In the genomic region with DNA sequence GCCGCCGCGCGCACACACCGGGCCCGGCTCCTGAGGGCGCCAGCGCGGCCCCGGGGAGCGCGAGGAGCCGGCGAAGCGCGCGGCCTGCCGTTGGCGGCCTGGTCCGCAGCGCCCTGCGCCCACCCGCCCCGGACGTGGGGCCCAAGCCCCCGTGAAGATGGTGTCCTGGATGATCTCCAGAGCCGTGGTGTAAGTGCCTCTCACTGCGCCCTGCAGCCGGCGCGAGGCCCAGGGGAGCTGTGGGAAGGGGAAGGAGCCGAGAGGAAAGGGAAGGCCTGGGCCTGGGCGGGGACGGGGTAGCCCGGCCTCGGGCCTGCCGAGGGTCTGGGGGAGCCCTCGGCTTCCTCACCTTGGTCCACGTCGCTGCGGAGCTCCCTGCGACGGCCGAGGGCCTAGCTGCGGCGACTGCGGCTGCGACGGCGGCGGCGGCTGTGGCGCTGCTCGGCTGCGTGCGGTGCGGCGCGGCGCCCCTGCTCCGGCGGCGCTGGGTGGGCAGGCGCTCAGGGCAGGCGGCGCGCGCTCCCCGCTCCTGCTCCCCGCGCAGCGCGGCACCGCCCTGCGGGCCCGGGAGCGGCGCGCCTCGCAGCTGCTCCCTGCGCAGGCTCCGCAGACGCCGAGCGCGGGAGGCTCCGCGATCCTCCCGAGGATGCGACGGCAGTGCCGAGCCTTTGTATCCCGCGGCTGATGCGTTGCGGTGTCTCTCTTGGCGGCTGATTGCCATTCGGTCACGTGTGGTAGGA, we compare ENCODE assay signal across 8 cellular contexts. TPM values are rescaled to one million over a fixed set of nuclear protein-coding genes. Genes with fewer than 3 reads are reported as not detected.
DNase-seq lines count a peak whose midpoint lies in the region; ATAC-seq and TF ChIP-seq lines count a peak whose summit lies in the region.

Gene REEP3, plus strand, starts transcription at position 13 of the 740 bp plus-strand sequence. Its CDS starts 145 bp downstream, at position 158.

- POLR2A ChIA-PET in activated CD4-positive, alpha-beta T cell treated with anti-CD3 and anti-CD28 coated beads, Interleukin-2, amount 10 ng/mL, durations not matched to agents 7 days and 5 days (lab: Charles Lee): interaction anchor here (0.6 to 1.5 kb wide), 3 partner anchors 20 to 254 kb away, joined by 3 to 10 read pairs (median 3); no protein-coding TSS in a partner anchor

- DNase-seq in ACHN (peak; percentile 82), NCI-H2171 treated with DMSO at 0.1 percent for 48 hours (lab: John Stamatoyannopoulos, UW) (peak; percentile 39), dermis blood vessel endothelial cell (peak; percentile 80)
- peak; percentile 59 for DNase-seq in activated CD4-positive, alpha-beta T cell treated with anti-CD3 and anti-CD28 coated beads, Interleukin-2, amount 10 ng/mL, durations not matched to agents 7 days and 5 days
- DNase-seq in stimulated activated CD4-positive, alpha-beta T cell treated with anti-CD3 and anti-CD28 coated beads, Interleukin-4, amount 100 ng/mL, for 1 hour: peak; percentile 61

- no peaks in the 10 kb centered on the region for H3K9me3 Mint-ChIP-seq in activated CD4-positive, alpha-beta T cell treated with anti-CD3 and anti-CD28 coated beads, Interleukin-2, amount 10 ng/mL, durations not matched to agents 7 days and 5 days

- in situ Hi-C loops in ACHN (cut with HindIII; ENCODE audit: low pct_ligation_motif_present, low pct_unique_long_range_greater_than_20kb, low sequenced_read_pairs): no loop called here

- H3K4me3 ChIP-seq in liver (ENCODE audit: low read depth in 1 of 3, low read length in 3 of 3): peak within 1 kb of the TSS; percentile 91 to 95 (median 92)

- no peaks in the 10 kb centered on the region for H3K27me3 Mint-ChIP-seq in activated CD4-positive, alpha-beta T cell treated with anti-CD3 and anti-CD28 coated beads, Interleukin-2, amount 10 ng/mL, durations not matched to agents 7 days and 5 days

- peaks cover 24% of the 10 kb centered on the region for H3K36me3 Mint-ChIP-seq in activated CD4-positive, alpha-beta T cell treated with anti-CD3 and anti-CD28 coated beads, Interleukin-2, amount 10 ng/mL, durations not matched to agents 7 days and 5 days (ENCODE audit: low read depth)

- H3K4me1 ChIP-seq in liver (ENCODE audit: control insufficient read depth in 4 of 4, insufficient read depth in 4 of 4, low read length in 3 of 4): peaks cover 0 to 9% (median 6%) of the 10 kb centered on the region in 4 donors

- peak within 1 kb of the TSS; percentile 97 for H3K27ac Mint-ChIP-seq in activated CD4-positive, alpha-beta T cell treated with anti-CD3 and anti-CD28 coated beads, Interleukin-2, amount 10 ng/mL, durations not matched to agents 7 days and 5 days

- CTCF ChIA-PET in activated CD4-positive, alpha-beta T cell treated with anti-CD3 and anti-CD28 coated beads, Interleukin-2, amount 10 ng/mL, durations not matched to agents 7 days and 5 days (lab: Charles Lee): interaction anchor here (0.9 to 2.3 kb wide), 3 partner anchors 17 to 252 kb away, joined by 3 to 7 read pairs (median 5); no protein-coding TSS in a partner anchor

- peak within 1 kb of the TSS; percentile 97 for H3K27ac ChIP-seq in liver (ENCODE audit: low read depth in 1 of 2, low read length in 2 of 2)

- H3K9ac ChIP-seq in liver (ENCODE audit: low read depth in 1 of 2, low read length in 2 of 2): peak within 1 kb of the TSS; percentile 87 to 95

- H3K9me3 ChIP-seq in liver (ENCODE audit: control insufficient read depth in 4 of 4, low read length in 3 of 4): peaks cover 0 to 2% (median 0%) of the 10 kb centered on the region in 4 donors

- no peak for TF ChIP-seq CTCF in liver (IDR thresholded peaks at IDR 0.05; ENCODE audit: low read depth, low read length, missing input control)

- no peaks in the 10 kb centered on the region for H3K36me3 ChIP-seq in liver (ENCODE audit: control insufficient read depth in 4 of 4, insufficient read depth in 3 of 4, low read depth in 1 of 4, low read length in 3 of 4)

- WGBS in liver: under 1% methylated on average over 99 of the region's 99 CpGs

- TF ChIP-seq POLR2A in GM18505 (IDR thresholded peaks at IDR 0.05; ENCODE audit: borderline replicate concordance, extremely low read depth, insufficient read depth, insufficient read length): peak; percentile 77

- H3K4me1 Mint-ChIP-seq in activated CD4-positive, alpha-beta T cell treated with anti-CD3 and anti-CD28 coated beads, Interleukin-2, amount 10 ng/mL, durations not matched to agents 7 days and 5 days: peaks cover 63% of the 10 kb centered on the region

- H3K4me3 Mint-ChIP-seq in activated CD4-positive, alpha-beta T cell treated with anti-CD3 and anti-CD28 coated beads, Interleukin-2, amount 10 ng/mL, durations not matched to agents 7 days and 5 days: peak within 1 kb of the TSS; percentile 90

- no peak for TF ChIP-seq RAD21 in liver (IDR thresholded peaks at IDR 0.05)

- ATAC-seq in GM18505 (IDR thresholded peaks at IDR 0.05; ENCODE audit: unreplicated experiment) (peak; percentile 64), HG02943 (IDR thresholded peaks at IDR 0.05; ENCODE audit: low read depth, unreplicated experiment) (peak; percentile 69)

- no peaks in the 10 kb centered on the region for H3K27me3 ChIP-seq in liver (ENCODE audit: control insufficient read depth in 4 of 4, insufficient read depth in 4 of 4, low read length in 3 of 4)

TF ChIP-seq in liver, 16 proteins besides CTCF, POLR2A, EP300 and RAD21:
- no peak for TF ChIP-seq FOXA1 (IDR thresholded peaks at IDR 0.05)
- TF ChIP-seq YY1 (IDR thresholded peaks at IDR 0.05): no peak
- no peak for TF ChIP-seq EGR1 (IDR thresholded peaks at IDR 0.05; ENCODE audit: low read depth in 2 of 2)
- no peak for TF ChIP-seq NR2F2 (IDR thresholded peaks at IDR 0.05)
- TF ChIP-seq TAF1 (conservative IDR thresholded peaks at IDR 0.05): no peak
- TF ChIP-seq JUND (IDR thresholded peaks at IDR 0.05): no peak
- TF ChIP-seq FOXA2 (IDR thresholded peaks at IDR 0.05): no peak
- TF ChIP-seq REST (IDR thresholded peaks at IDR 0.05): no peak

RNA-seq across cellular contexts. Expression of gene REEP3, which starts in this region (rescaled TPM):
- total RNA-seq in activated CD4-positive, alpha-beta T cell treated with anti-CD3 and anti-CD28 coated beads, Interleukin-2, amount 10 ng/mL, durations not matched to agents 7 days and 5 days: 10 to 100 TPM; 20.0 to 27.8 TPM
- total RNA-seq in dermis blood vessel endothelial cell: 57.4 and 67.6 TPM in 2 replicates
- total RNA-seq in liver: 10 to 100 TPM; 12.8 to 23.5 TPM
- 10 to 100 TPM in 1 of 2 donors, 1 to 10 TPM in 1; 7.9 to 26.9 TPM for polyA plus RNA-seq in liver

Comparison
In these comparisons a context has a peak if more than half of its experiments do, and no peak if none do; other contexts are left out.
1. Peak in every context shown above with its lines: DNase-seq, ATAC-seq, H3K4me3 ChIP-seq and H3K27ac ChIP-seq.